ENCODE assay signal across 1 cellular context in the genomic region with DNA sequence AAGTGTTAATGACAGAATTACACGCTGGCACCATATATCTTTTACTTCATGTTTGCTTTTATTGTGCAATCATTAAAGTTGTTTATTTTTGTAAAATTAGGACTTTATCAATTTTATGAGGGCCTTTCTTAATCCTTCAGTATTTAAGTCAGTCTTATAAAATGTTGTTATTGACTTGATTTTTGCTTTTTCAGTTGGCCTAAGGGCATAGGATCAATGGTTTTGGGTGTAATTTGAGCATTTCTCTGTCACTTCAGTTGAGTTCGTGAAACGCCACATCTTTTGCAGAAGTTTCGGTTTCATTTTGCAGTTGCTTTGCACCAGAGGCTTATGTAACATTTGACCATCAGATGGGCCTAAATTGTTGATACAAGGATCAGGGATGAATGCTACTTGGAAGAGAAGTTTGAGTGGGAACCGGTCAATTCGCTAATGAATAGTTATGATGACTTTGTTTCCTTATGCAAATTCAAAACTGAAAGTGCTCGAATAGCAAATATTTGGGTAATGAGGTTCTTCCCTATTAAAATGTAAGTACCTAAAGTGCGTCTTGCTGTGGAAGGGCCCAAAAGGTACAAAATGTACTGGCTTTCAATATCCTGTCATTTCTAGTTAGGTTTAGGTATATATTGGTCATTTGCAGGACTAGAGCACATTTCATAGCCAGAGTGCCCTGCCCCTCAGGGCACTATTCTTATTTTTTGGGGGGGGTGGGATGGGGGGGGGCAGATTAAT.
TF ChIP-seq lines count a peak whose summit lies in the region.

No MANE protein-coding gene starts in this region.

TF ChIP-seq in WTC11, 78 proteins besides CTCF, POLR2A, EP300 and RAD21 (continued from another document):
- TF ChIP-seq ZNF281 (CRISPR knock-in tag; IDR thresholded peaks at IDR 0.05) (no peak), AR (CRISPR knock-in tag; IDR thresholded peaks at IDR 0.05) (no peak)
